ENCODE assay signal across 24 cellular contexts in the genomic region with DNA sequence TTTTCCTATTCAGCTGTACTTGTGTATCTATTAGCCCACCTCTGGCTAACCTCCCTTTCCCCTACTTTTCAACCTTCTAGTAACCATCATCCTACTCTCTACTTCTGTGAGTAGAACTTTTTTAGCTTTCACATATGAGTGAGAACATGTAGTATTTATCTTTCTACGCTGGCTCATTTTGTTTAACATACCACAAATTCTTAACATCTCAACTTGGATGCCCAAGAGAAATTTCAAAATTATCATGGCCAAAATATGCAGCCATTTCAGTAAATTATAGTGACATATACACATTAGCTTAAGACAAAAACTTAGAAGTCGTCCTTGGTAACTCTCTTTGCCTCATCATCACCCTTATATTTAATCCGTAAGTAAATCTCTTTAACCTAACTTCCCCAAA. TPM values are rescaled to one million over a fixed set of nuclear protein-coding genes. Genes with fewer than 3 reads are reported as not detected.
"Had no signal": no experiment of that assay in that cellular context is flagged by ENCODE, and none has a peak within 500 bp of the region (broad histone marks: within the 10 kb centered on the region; RNA-seq: fewer than 3 reads in every experiment).

No MANE protein-coding gene starts in this region.

- H3K27ac Mint-ChIP-seq: activated CD8-positive, alpha-beta T cell treated with anti-CD3 and anti-CD28 coated beads, Interleukin-2, amount 10 ng/mL, durations not matched to agents 7 days and 5 days; activated naive CD4-positive, alpha-beta T cell treated with anti-CD3 and anti-CD28 coated beads, Interleukin-2, amount 50 U/mL, for 24 hours; brain; T-helper 2 cell treated with Interferon-gamma antibody and Interleukin-4, amounts not matched to agents 5 μg/mL and 100 μg/mL, for 36 hours had no signal

- H3K4me1 Mint-ChIP-seq: activated naive CD4-positive, alpha-beta T cell treated with anti-CD3 and anti-CD28 coated beads, Interleukin-2, amount 50 U/mL, for 24 hours; central memory CD8-positive, alpha-beta T cell had no signal

- ATAC-seq: activated CD4-positive, CD25-positive, alpha-beta regulatory T cell treated with anti-CD3 and anti-CD28 coated beads, Interleukin-2, amount 50 U/mL, for 24 hours; activated CD8-positive, alpha-beta T cell treated with anti-CD3 and anti-CD28 coated beads, Interleukin-2, amount 10 ng/mL, durations not matched to agents 7 days and 5 days had no signal

- H3K9me3 Mint-ChIP-seq: activated naive CD4-positive, alpha-beta T cell treated with anti-CD3 and anti-CD28 coated beads, Interleukin-2, amount 50 U/mL, for 24 hours; brain had no signal

- DNase-seq: activated CD4-positive, alpha-beta T cell treated with anti-CD3 and anti-CD28 coated beads for 48 hours; activated CD4-positive, alpha-beta T cell treated with anti-CD3 and anti-CD28 coated beads, Interleukin-2, amount 50 U/mL, for 4 hours; activated CD8-positive, alpha-beta memory T cell treated with anti-CD3 and anti-CD28 coated beads, Interleukin-2, amount 50 U/mL, for 48 hours; activated CD8-positive, alpha-beta T cell treated with anti-CD3 and anti-CD28 coated beads, Interleukin-2, amount 10 ng/mL, durations not matched to agents 7 days and 5 days; activated T-cell treated with anti-CD3 and anti-CD28 coated beads, Interleukin-2, amount 50 U/mL, for 1 hour; amygdala; Kasumi-1; KBM-7; NCI-H1105 treated with DMSO at 0.1 percent for 48 hours; NCI-H1436 treated with DMSO at 0.1 percent for 48 hours; NCI-H187; NCI-H2081 treated with DMSO at 0.1 percent for 48 hours; NCI-H526; NCI-H82; SIG-M5 had no signal

- FAIRE-seq: astrocyte had no signal

- H3K4me3 Mint-ChIP-seq: activated CD8-positive, alpha-beta T cell treated with anti-CD3 and anti-CD28 coated beads, Interleukin-2, amount 10 ng/mL, durations not matched to agents 7 days and 5 days; activated naive CD4-positive, alpha-beta T cell treated with anti-CD3 and anti-CD28 coated beads, Interleukin-2, amount 50 U/mL, for 24 hours; brain; central memory CD8-positive, alpha-beta T cell; T-helper 2 cell treated with Interferon-gamma antibody and Interleukin-4, amounts not matched to agents 5 μg/mL and 100 μg/mL, for 36 hours had no signal

- H3K36me3 Mint-ChIP-seq: activated naive CD4-positive, alpha-beta T cell treated with anti-CD3 and anti-CD28 coated beads, Interleukin-2, amount 50 U/mL, for 24 hours; brain had no signal

RNA-seq across cellular contexts. Expression of gene LUZP2, which starts 34.7 kb away (rescaled TPM):
- total RNA-seq: activated CD8-positive, alpha-beta T cell treated with anti-CD3 and anti-CD28 coated beads, Interleukin-2, amount 10 ng/mL, durations not matched to agents 7 days and 5 days; OCI-LY7; RPMI7951; T-helper 1 cell treated with Interleukin-12 subunit alpha and Interleukin-12 subunit beta and Interleukin-4 antibody, amounts not matched to agents 30 ng/mL and 1 ng/mL, for 36 hours had no signal
